In the genomic region with DNA sequence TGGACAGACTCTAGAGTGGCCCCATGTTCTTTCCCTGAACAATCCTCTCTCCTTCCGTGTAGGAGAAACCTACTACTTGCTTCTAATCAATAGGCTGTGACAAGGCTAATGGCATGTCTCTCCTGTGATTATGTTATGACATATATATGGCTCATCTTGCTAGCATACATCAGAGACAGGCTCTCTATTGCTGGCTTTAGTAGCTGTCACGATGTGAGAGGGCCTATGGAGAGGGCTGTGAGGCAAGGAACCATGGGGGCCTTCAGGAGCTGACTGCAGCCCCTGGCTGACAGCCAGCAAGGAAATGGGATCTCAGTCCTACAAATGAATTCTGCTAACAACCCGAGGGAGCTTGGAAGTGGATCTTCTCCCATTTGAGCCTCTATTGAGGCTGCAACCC, we compare ENCODE assay signal across 18 cellular contexts.
"Had no signal": no experiment of that assay in that cellular context is flagged by ENCODE, and none has a peak within 500 bp of the region (broad histone marks: within the 10 kb centered on the region; RNA-seq: fewer than 3 reads in every experiment).

No MANE protein-coding gene starts in this region.

- H3K27me3 ChIP-seq: breast epithelium, gastroesophageal sphincter, heart right ventricle, spleen, stomach, testis, upper lobe of right lung had no signal

- H3K36me3 Mint-ChIP-seq: WTC11 had no signal

- H3K4me3 ChIP-seq: breast epithelium, gastroesophageal sphincter, heart right ventricle, spleen, stomach, testis, upper lobe of right lung had no signal

- H3K4me3 Mint-ChIP-seq: activated T-helper 1 cell treated with anti-CD3 and anti-CD28 coated beads, Interleukin-12 subunit alpha, Interleukin-12 subunit beta, Interleukin-2, Interleukin-4 antibody, amounts not matched to agents 30 ng/mL and 10 ng/mL and 1 ng/mL, durations not matched to agents 14 hours and 24 hours and 36 hours; nephron; T-helper 1 cell treated with Interleukin-12 subunit alpha and Interleukin-12 subunit beta and Interleukin-4 antibody, amounts not matched to agents 30 μg/mL and 1 μg/mL, for 36 hours; WTC11 had no signal

- DNase-seq: activated CD4-positive, alpha-beta T cell treated with anti-CD3 and anti-CD28 coated beads for 4 hours; activated CD8-positive, alpha-beta memory T cell treated with anti-CD3 and anti-CD28 coated beads for 24 hours; activated naive CD4-positive, alpha-beta T cell treated with Interleukin-2 at 50 U/mL for 16 hours; anterior cingulate cortex; cerebellar nuclear complex; erythroblast; heart right ventricle; mesendoderm; spleen; stomach; testis; upper lobe of right lung had no signal

- H3K9me3 ChIP-seq: breast epithelium, gastroesophageal sphincter, spleen, stomach, testis, upper lobe of right lung had no signal

- H3K4me1 Mint-ChIP-seq: nephron had no signal

- H3K27ac Mint-ChIP-seq: activated T-helper 1 cell treated with anti-CD3 and anti-CD28 coated beads, Interleukin-12 subunit alpha, Interleukin-12 subunit beta, Interleukin-2, Interleukin-4 antibody, amounts not matched to agents 30 ng/mL and 10 ng/mL and 1 ng/mL, durations not matched to agents 14 hours and 24 hours and 36 hours; nephron; T-helper 1 cell treated with Interleukin-12 subunit alpha and Interleukin-12 subunit beta and Interleukin-4 antibody, amounts not matched to agents 30 μg/mL and 1 μg/mL, for 36 hours; WTC11 had no signal

- H3K36me3 ChIP-seq: breast epithelium, gastroesophageal sphincter, heart right ventricle, spleen, stomach, upper lobe of right lung had no signal
